Comparison of ENCODE assay signal across 8 cellular contexts in the genomic region with DNA sequence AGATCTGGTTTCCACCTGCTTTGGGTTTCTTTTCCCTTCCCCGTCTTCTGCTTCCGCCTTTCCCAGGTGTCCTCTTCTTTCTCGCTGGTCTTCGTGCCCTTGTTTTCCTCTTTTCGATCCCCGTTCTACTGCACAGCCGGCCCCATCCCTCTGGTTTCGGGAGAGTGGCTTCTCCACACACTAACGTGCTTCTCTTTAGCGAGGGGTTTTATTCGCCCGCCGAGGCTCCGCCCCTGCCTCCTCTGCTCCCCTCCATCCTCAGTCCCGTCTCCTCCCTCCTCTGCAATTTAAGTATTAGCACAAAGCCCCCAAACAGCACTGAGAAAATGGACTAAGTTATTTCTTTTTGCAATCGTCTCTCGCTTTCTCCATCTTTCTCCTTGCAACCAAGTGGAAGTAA. TPM values are rescaled to one million over a fixed set of nuclear protein-coding genes. Genes with fewer than 3 reads are reported as not detected.
DNase-seq lines count a peak whose midpoint lies in the region; ATAC-seq and TF ChIP-seq lines count a peak whose summit lies in the region.

A gene (minus strand): TSS at position 182 of the 400 bp plus-strand sequence. CDS start 746 bp downstream, outside the sequence.

- TF ChIP-seq POLR2A in NB4 (IDR thresholded peaks at IDR 0.05; ENCODE audit: extremely low read depth, insufficient read length): no peak

- H3K36me3 Mint-ChIP-seq in neural crest cell (ENCODE audit: low read depth): no peaks in the 10 kb centered on the region
- no peaks in the 10 kb centered on the region for H3K36me3 Mint-ChIP-seq in activated T-helper 2 cell treated with anti-CD3 and anti-CD28 coated beads, Interferon-gamma antibody, Interleukin-2, Interleukin-4, amounts not matched to agents 10 μg/mL and 5 μg/mL and 100 μg/mL, durations not matched to agents 14 hours and 24 hours and 36 hours (ENCODE audit: low read depth)

- WGBS in aorta, 2 donors: 0 to 1% methylated on average over 17 of the region's 17 CpGs

- TF ChIP-seq CTCF in NB4 (IDR thresholded peaks at IDR 0.05; ENCODE audit: low read depth, low read length) (no peak), fibroblast of the aortic adventitia (IDR thresholded peaks at IDR 0.05; ENCODE audit: insufficient read depth, low read length) (no peak), neural crest cell (conservative IDR thresholded peaks at IDR 0.05) (no peak)

- H3K9me3 Mint-ChIP-seq in neural crest cell: no peaks in the 10 kb centered on the region
- no peaks in the 10 kb centered on the region for H3K9me3 Mint-ChIP-seq in activated T-helper 2 cell treated with anti-CD3 and anti-CD28 coated beads, Interferon-gamma antibody, Interleukin-2, Interleukin-4, amounts not matched to agents 10 μg/mL and 5 μg/mL and 100 μg/mL, durations not matched to agents 14 hours and 24 hours and 36 hours

- no peak within 1 kb of the TSS for H3K4me3 Mint-ChIP-seq in neural crest cell
- H3K4me3 Mint-ChIP-seq in activated T-helper 2 cell treated with anti-CD3 and anti-CD28 coated beads, Interferon-gamma antibody, Interleukin-2, Interleukin-4, amounts not matched to agents 10 μg/mL and 5 μg/mL and 100 μg/mL, durations not matched to agents 14 hours and 24 hours and 36 hours (ENCODE audit: low read depth): no peak within 1 kb of the TSS

- H3K4me1 ChIP-seq in aorta (ENCODE audit: control insufficient read depth in 1 of 2, insufficient read depth in 2 of 2, low read length in 2 of 2): peaks cover 0 to 3% of the 10 kb centered on the region in 2 donors

- peaks cover 10% of the 10 kb centered on the region for H3K27me3 Mint-ChIP-seq in neural crest cell (ENCODE audit: low read depth)
- H3K27me3 Mint-ChIP-seq in activated T-helper 2 cell treated with anti-CD3 and anti-CD28 coated beads, Interferon-gamma antibody, Interleukin-2, Interleukin-4, amounts not matched to agents 10 μg/mL and 5 μg/mL and 100 μg/mL, durations not matched to agents 14 hours and 24 hours and 36 hours (ENCODE audit: low read depth): peaks cover 26% of the 10 kb centered on the region

- peak within 1 kb of the TSS; percentile 14 to 90 for H3K27ac ChIP-seq in aorta (ENCODE audit: low read depth in 1 of 2, low read length in 2 of 2)

- peak; percentile 49 for DNase-seq in AG20443 (ENCODE audit: low spot score)
- no peak for DNase-seq in NB4 (ENCODE audit: low read depth)
- DNase-seq in activated T-cell treated with anti-CD3 and anti-CD28 coated beads, Interleukin-2, amount 50 U/mL, for 1 hour: peak; percentile 46
- no peak for DNase-seq in fibroblast of the aortic adventitia (ENCODE audit: low read depth)
- peak; percentile 26 for DNase-seq in neural crest cell (ENCODE audit: low read depth, low spot score)
- DNase-seq in aorta: peak; percentile 67 to 84
- no peak for DNase-seq in activated T-helper 2 cell treated with anti-CD3 and anti-CD28 coated beads, Interferon-gamma antibody, Interleukin-2, Interleukin-4, amounts not matched to agents 10 μg/mL and 5 μg/mL and 100 μg/mL, durations not matched to agents 14 hours and 24 hours and 36 hours (ENCODE audit: low spot score)
- DNase-seq in NCI-H446 treated with DMSO at 0.1 percent for 48 hours (lab: John Stamatoyannopoulos, UW): no peak

- H3K9me3 ChIP-seq in aorta (ENCODE audit: control insufficient read depth, low read length): no peaks in the 10 kb centered on the region

- no peaks in the 10 kb centered on the region for H3K4me1 Mint-ChIP-seq in neural crest cell
- H3K4me1 Mint-ChIP-seq in activated T-helper 2 cell treated with anti-CD3 and anti-CD28 coated beads, Interferon-gamma antibody, Interleukin-2, Interleukin-4, amounts not matched to agents 10 μg/mL and 5 μg/mL and 100 μg/mL, durations not matched to agents 14 hours and 24 hours and 36 hours (ENCODE audit: low read depth): peaks cover 9% of the 10 kb centered on the region

- H3K4me3 ChIP-seq in NB4 (ENCODE audit: low read depth, low read length) (peak within 1 kb of the TSS; percentile 35), fibroblast of the aortic adventitia (ENCODE audit: low read depth, low read length) (peak within 1 kb of the TSS; percentile 63), aorta (ENCODE audit: low read length in 2 of 2) (peak within 1 kb of the TSS; percentile 94 to 96)

- H3K27ac Mint-ChIP-seq in neural crest cell (ENCODE audit: unreplicated experiment): no peak within 1 kb of the TSS
- H3K27ac Mint-ChIP-seq in activated T-helper 2 cell treated with anti-CD3 and anti-CD28 coated beads, Interferon-gamma antibody, Interleukin-2, Interleukin-4, amounts not matched to agents 10 μg/mL and 5 μg/mL and 100 μg/mL, durations not matched to agents 14 hours and 24 hours and 36 hours: no peak within 1 kb of the TSS

- intact Hi-C loops in aorta (cut with DNase I): loop anchor here (1.0 to 5.0 kb wide), 3 partner anchors 29 to 62 kb away; no protein-coding TSS in a partner anchor
- intact Hi-C loops in activated T-helper 2 cell treated with anti-CD3 and anti-CD28 coated beads, Interferon-gamma antibody, Interleukin-2, Interleukin-4, amounts not matched to agents 10 μg/mL and 5 μg/mL and 100 μg/mL, durations not matched to agents 14 hours and 24 hours and 36 hours (cut with micrococcal nuclease): no loop called here

- H3K27me3 ChIP-seq in aorta (ENCODE audit: control insufficient read depth in 1 of 2, insufficient read depth in 2 of 2, low read length in 1 of 2): no peaks in the 10 kb centered on the region

- peak; percentile 85 for ATAC-seq in aorta (ENCODE audit: low FRiP score)

- H3K36me3 ChIP-seq in aorta (ENCODE audit: control insufficient read depth in 1 of 2, insufficient read depth in 2 of 2, low read length in 1 of 2): no peaks in the 10 kb centered on the region

RNA-seq across cellular contexts. Expression of the gene that starts here (rescaled TPM):
- total RNA-seq in fibroblast of the aortic adventitia (ENCODE audit: low replicate concordance) (11.7 and 37.5 TPM in 2 replicates), neural crest cell (6.6 and 9.4 TPM in 2 replicates), aorta (10 to 100 TPM; 20.0 to 31.4 TPM)
- 10 to 100 TPM in 1 of 2 donors, 1 to 10 TPM in 1; 8.9 to 11.0 TPM for polyA plus RNA-seq in aorta
- total RNA-seq in activated T-helper 2 cell treated with anti-CD3 and anti-CD28 coated beads, Interferon-gamma antibody, Interleukin-2, Interleukin-4, amounts not matched to agents 10 μg/mL and 5 μg/mL and 100 μg/mL, durations not matched to agents 14 hours and 24 hours and 36 hours: 5.3 and 5.4 TPM in 2 replicates

Comparison
In these comparisons a context has a peak if more than half of its experiments do, and no peak if none do; other contexts are left out.
1. DNase-seq: peak in AG20443 (single experiment), activated T-cell treated with anti-CD3 and anti-CD28 coated beads, Interleukin-2, amount 50 U/mL, for 1 hour (single experiment), neural crest cell (single experiment) and aorta (2 of 2); none in NB4 (single experiment), fibroblast of the aortic adventitia (single experiment), activated T-helper 2 cell treated with anti-CD3 and anti-CD28 coated beads, Interferon-gamma antibody, Interleukin-2, Interleukin-4, amounts not matched to agents 10 μg/mL and 5 μg/mL and 100 μg/mL, durations not matched to agents 14 hours and 24 hours and 36 hours (single experiment) and NCI-H446 treated with DMSO at 0.1 percent for 48 hours (single experiment).
2. H3K4me3 ChIP-seq: peak in every context shown above with its lines; median percentile 95 in aorta; 63 in fibroblast of the aortic adventitia; 35 in NB4.